2 cellular contexts compared by ENCODE assay signal in genomic region chr1:6069573-6069972, GRCh38.
TF ChIP-seq lines count a peak whose summit lies in the region.

No MANE protein-coding gene starts in this region.

TF ChIP-seq in IMR-90, 13 proteins besides CTCF, POLR2A, EP300 and RAD21:
- no peak for TF ChIP-seq MXI1 (IDR thresholded peaks at IDR 0.05; ENCODE audit: borderline replicate concordance, low read depth, low read length)
- no peak for TF ChIP-seq NFE2L2 (IDR thresholded peaks at IDR 0.05; ENCODE audit: low read depth, low read length)
- TF ChIP-seq ELK1 (IDR thresholded peaks at IDR 0.05; ENCODE audit: borderline replicate concordance, low read depth, low read length), result no peak
- TF ChIP-seq USF2 (IDR thresholded peaks at IDR 0.05; ENCODE audit: low read depth, low read length), result no peak
- TF ChIP-seq FOS (IDR thresholded peaks at IDR 0.05; ENCODE audit: low read depth, low read length), result no peak
- no peak for TF ChIP-seq CEBPB (IDR thresholded peaks at IDR 0.05; ENCODE audit: low read depth, low read length)
- no peak for TF ChIP-seq CHD1 (IDR thresholded peaks at IDR 0.05; ENCODE audit: low read depth, low read length)
- no peak for TF ChIP-seq MAZ (IDR thresholded peaks at IDR 0.05; ENCODE audit: borderline replicate concordance, low read depth, low read length)
- TF ChIP-seq RFX5 (IDR thresholded peaks at IDR 0.05; ENCODE audit: low read depth, low read length), result no peak
- TF ChIP-seq MAFK (IDR thresholded peaks at IDR 0.05; ENCODE audit: low read depth, low read length), result no peak
- TF ChIP-seq RCOR1 (IDR thresholded peaks at IDR 0.05; ENCODE audit: insufficient replicate concordance, low read length), result no peak
- TF ChIP-seq BHLHE40 (IDR thresholded peaks at IDR 0.05; ENCODE audit: low read depth, low read length), result no peak
- no peak for TF ChIP-seq SMC3 (IDR thresholded peaks at IDR 0.05; ENCODE audit: low read depth, low read length)

TF ChIP-seq in K562, 482 proteins besides CTCF, POLR2A, EP300 and RAD21:
- TF ChIP-seq NCOA2 (IDR thresholded peaks at IDR 0.05; ENCODE audit: partially characterized antibody in 2 of 2) (no peak), ZNF780A (CRISPR knock-in tag; IDR thresholded peaks at IDR 0.05) (no peak), ZNF263 (CRISPR knock-in tag; IDR thresholded peaks at IDR 0.05; ENCODE audit: borderline replicate concordance) (0 out of 2 replicates have a peak, but pooled peaks have one; percentile 20), USF2 (CRISPR knock-in tag; IDR thresholded peaks at IDR 0.05) (peak; percentile 14; the same call in 1 of the 2 replicates), MYC (IDR thresholded peaks at IDR 0.05; ENCODE audit: low read depth, low read length) (no peak), MYC (CRISPR knock-in tag; IDR thresholded peaks at IDR 0.05; ENCODE audit: borderline replicate concordance, low read depth) (no peak), CBX1 (IDR thresholded peaks at IDR 0.05; ENCODE audit: low read depth) (no peak), STAG1 (CRISPR knock-in tag; IDR thresholded peaks at IDR 0.05; ENCODE audit: borderline replicate concordance) (0 out of 2 replicates have a peak, but pooled peaks have one; percentile 12), ZNF764 (CRISPR knock-in tag; IDR thresholded peaks at IDR 0.05; ENCODE audit: low read depth) (no peak), USF1 (CRISPR knock-in tag; IDR thresholded peaks at IDR 0.05) (peak; percentile 30; the same call in 1 of the 2 replicates)
